Comparison of ENCODE assay signal across 8 cellular contexts in genomic region chr2:169877406-169877805, GRCh38. TPM values are rescaled to one million over a fixed set of nuclear protein-coding genes. Genes with fewer than 3 reads are reported as not detected.
A peak's percentile ranks its signal among the peaks of the same experiment; 100 is the strongest.
DNase-seq lines count a peak whose midpoint lies in the region; ATAC-seq, FAIRE-seq and TF ChIP-seq lines count a peak whose summit lies in the region.

No MANE protein-coding gene starts in this region.

- H3K4me2 ChIP-seq in Loucy (ENCODE audit: low read depth, low read length, poor library complexity, severe bottlenecking): no peak overlapping the region

- no peak for DNase-seq in chondrocyte (ENCODE audit: low spot score)
- DNase-seq in T-helper 17 cell: no peak
- no peak for DNase-seq in NCI-H774 (lab: John Stamatoyannopoulos, UW)

- H3K4me1 Mint-ChIP-seq in chondrocyte (ENCODE audit: low read depth) (no peaks in the 10 kb centered on the region), nephron (no peaks in the 10 kb centered on the region), T-helper 17 cell (peaks cover 7% of the 10 kb centered on the region)

- H3K27me3 Mint-ChIP-seq in chondrocyte (ENCODE audit: low read depth) (no peaks in the 10 kb centered on the region), nephron (ENCODE audit: low read depth) (no peaks in the 10 kb centered on the region), T-helper 17 cell (no peaks in the 10 kb centered on the region)

- no peaks in the 10 kb centered on the region for H3K9me3 ChIP-seq in Loucy (ENCODE audit: insufficient read depth, low read depth, low read length)
- H3K9me3 ChIP-seq in T-helper 17 cell (ENCODE audit: control insufficient read depth, low read length, poor library complexity, severe bottlenecking): no peaks in the 10 kb centered on the region

- no peaks in the 10 kb centered on the region for H3K79me2 ChIP-seq in Loucy (ENCODE audit: insufficient read depth, low read length)

- peaks cover 16% of the 10 kb centered on the region; the same call in 1 of the 2 replicates for H3K36me3 ChIP-seq in Loucy (ENCODE audit: insufficient read depth, low read length)

- no peaks in the 10 kb centered on the region for H4K20me1 ChIP-seq in Loucy (ENCODE audit: insufficient read depth, low read length, poor library complexity, severe bottlenecking)

- no peak for ATAC-seq in T-helper 17 cell
- no peak for ATAC-seq in HG03521 (IDR thresholded peaks at IDR 0.05; ENCODE audit: unreplicated experiment)
- ATAC-seq in GM21723 (IDR thresholded peaks at IDR 0.05; ENCODE audit: unreplicated experiment): no peak

- no peak overlapping the region for H3K9ac ChIP-seq in Loucy (ENCODE audit: low read depth, low read length, poor library complexity, severe bottlenecking)

- no peak overlapping the region for H3K4me3 ChIP-seq in Loucy (ENCODE audit: low read length, poor library complexity, severe bottlenecking)

- H3K9me2 ChIP-seq in Loucy (replicated peaks; ENCODE audit: low read depth, low read length): no peaks in the 10 kb centered on the region

- peaks cover 5% of the 10 kb centered on the region for H3K4me1 ChIP-seq in Loucy (ENCODE audit: insufficient read depth, low read length, poor library complexity, severe bottlenecking)

- TF ChIP-seq CTCF in Loucy (conservative IDR thresholded peaks at IDR 0.05; ENCODE audit: low read length): peak; percentile 70
- TF ChIP-seq CTCF in chondrocyte (IDR thresholded peaks at IDR 0.05): peak; percentile 75
- peak; percentile 40 to 48 (median 42) for TF ChIP-seq CTCF in nephron (IDR thresholded peaks at IDR 0.05; ENCODE audit: unreplicated experiment in 3 of 3)

- peak; percentile 95 for FAIRE-seq in G401.6 (lab: Jason Lieb, UNC)

- H3K27ac Mint-ChIP-seq in chondrocyte (ENCODE audit: unreplicated experiment) (no peak overlapping the region), nephron (no peak overlapping the region), T-helper 17 cell (no peak overlapping the region)

- no peaks in the 10 kb centered on the region for H3K27me3 ChIP-seq in Loucy (ENCODE audit: insufficient read depth, low read length, poor library complexity, severe bottlenecking)

- no peaks in the 10 kb centered on the region for H3F3A ChIP-seq in Loucy (ENCODE audit: low read depth)

- no peak overlapping the region for H2AFZ ChIP-seq in Loucy (ENCODE audit: low read length)

- H3K9me3 Mint-ChIP-seq in chondrocyte (ENCODE audit: low read depth) (no peaks in the 10 kb centered on the region), nephron (no peaks in the 10 kb centered on the region)

- H3K4me3 Mint-ChIP-seq in chondrocyte (ENCODE audit: unreplicated experiment) (no peak overlapping the region), nephron (no peak overlapping the region), T-helper 17 cell (no peak overlapping the region)

- H3K36me3 Mint-ChIP-seq in chondrocyte (ENCODE audit: low read depth) (peaks cover 3% of the 10 kb centered on the region), nephron (ENCODE audit: low read depth) (peaks cover 28% of the 10 kb centered on the region), T-helper 17 cell (ENCODE audit: low read depth) (no peaks in the 10 kb centered on the region)

RNA-seq across cellular contexts. Expression of gene UBR3, which starts 50.2 kb away (rescaled TPM):
- total RNA-seq in chondrocyte: 30.9 to 44.0 TPM (median 32.4 TPM) in 3 replicates
- 10 to 100 TPM; 33.6 to 34.9 TPM for total RNA-seq in T-helper 17 cell

RNA-seq across cellular contexts. Expression of gene METTL5, which starts 52.7 kb away (rescaled TPM):
- 43.5 to 47.6 TPM (median 45.2 TPM) in 3 replicates for total RNA-seq in chondrocyte
- total RNA-seq in T-helper 17 cell: 10 to 100 TPM; 22.9 to 29.4 TPM
